Comparison of ENCODE assay signal across 10 cellular contexts in the genomic region with DNA sequence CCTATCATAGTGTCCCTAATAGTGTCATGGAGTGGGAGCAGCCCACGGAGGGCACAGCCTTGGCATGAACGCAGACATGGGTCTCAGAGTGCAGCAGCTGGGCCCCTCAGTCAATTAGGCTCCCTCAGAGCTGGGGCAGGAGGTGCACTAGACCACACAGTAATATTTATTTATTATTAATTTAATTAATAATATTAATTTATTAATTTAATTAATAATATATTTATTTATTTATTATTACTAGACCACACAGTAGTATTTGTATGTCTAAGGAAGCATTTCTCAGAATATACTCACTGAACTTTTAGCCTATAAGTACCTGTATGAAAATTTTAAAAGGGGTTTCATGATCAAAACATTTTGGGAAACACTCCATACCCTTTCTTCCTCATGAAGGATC. TPM values are rescaled to one million over a fixed set of nuclear protein-coding genes. Genes with fewer than 3 reads are reported as not detected.
"Had no signal": no experiment of that assay in that cellular context is flagged by ENCODE, and none has a peak within 500 bp of the region (broad histone marks: within the 10 kb centered on the region; RNA-seq: fewer than 3 reads in every experiment).

No MANE protein-coding gene starts in this region.

- FAIRE-seq: H54, HepG2 had no signal

- H3K36me3 Mint-ChIP-seq: IgD-negative memory B cell had no signal

- H3K27ac ChIP-seq: GM23248, HL-60 had no signal

- H2AFZ ChIP-seq: GM23248 had no signal

- ATAC-seq: HepG2 had no signal

- H3K4me3 ChIP-seq: GM23248 had no signal

- H3K27ac Mint-ChIP-seq: H9, IgD-negative memory B cell had no signal

- H3K4me3 Mint-ChIP-seq: H9, IgD-negative memory B cell had no signal

- H3K9ac ChIP-seq: GM23248 had no signal

- DNase-seq: GOT3, H9, HCEC 1CT, KG1 had no signal

- H3K9me3 Mint-ChIP-seq: H9 had no signal

RNA-seq across cellular contexts. Expression of a gene that starts 5.5 kb away (rescaled TPM):
- total RNA-seq: GM23248, H9, HepG2 had no signal
- polyA plus RNA-seq: GM23248, HepG2 had no signal

RNA-seq across cellular contexts. Expression of a gene that starts 30.8 kb away (rescaled TPM):
- total RNA-seq: GM23248, H9, HepG2, HT1080 had no signal
- polyA plus RNA-seq: GM23248, HepG2, IgD-negative memory B cell had no signal

RNA-seq across cellular contexts. Expression of a gene that starts 47.7 kb away (rescaled TPM):
- total RNA-seq: GM23248, H9, HepG2, HT1080 had no signal
- polyA plus RNA-seq: GM23248, HepG2 had no signal
